ENCODE assay signal across 9 cellular contexts in genomic region chr4:76897522-76898384, GRCh38. TPM values are rescaled to one million over a fixed set of nuclear protein-coding genes. Genes with fewer than 3 reads are reported as not detected.
DNase-seq lines count a peak whose midpoint lies in the region; ATAC-seq, FAIRE-seq and TF ChIP-seq lines count a peak whose summit lies in the region.
"Had no signal": no experiment of that assay in that cellular context is flagged by ENCODE, and none has a peak within 500 bp of the region (broad histone marks: within the 10 kb centered on the region; RNA-seq: fewer than 3 reads in every experiment).

Gene SOWAHB, minus strand, starts transcription at chr4:76898144. Its CDS starts 295 bp downstream, at chr4:76897849.

- H3K4me3 ChIP-seq in HUES48 (ENCODE audit: low read depth, low read length) (peak within 1 kb of the TSS; percentile 72), stomach (peak within 1 kb of the TSS; percentile 50 to 76 (median 58))

- peaks cover 14% of the 10 kb centered on the region for H3K4me1 ChIP-seq in HUES48 (ENCODE audit: control insufficient read depth, insufficient read depth, low read length)
- peaks cover 7 to 33% (median 30%) of the 10 kb centered on the region in 4 donors for H3K4me1 ChIP-seq in stomach

- intact Hi-C loops in activated B cell treated with CpG ODN at 0.5 μM for 24 hours (cut with micrococcal nuclease) (no loop called here), stomach (cut with DNase I; ENCODE audit: low total_unique reads) (no loop called here)

- no peak within 1 kb of the TSS for H3K27ac Mint-ChIP-seq in activated B cell treated with CpG ODN at 0.5 μM for 24 hours

- TF ChIP-seq EP300 in stomach (IDR thresholded peaks at IDR 0.05): no peak

- ATAC-seq in activated B cell treated with CpG ODN at 0.5 μM for 24 hours (ENCODE audit: low read depth): peak; percentile 34

- POLR2A ChIA-PET in activated B cell treated with CpG ODN at 0.5 μM for 24 hours (lab: Charles Lee): no interaction called here

- 1 to 13% (median 2%) methylated on average over 29 to 79 of the region's 79 CpGs for WGBS in stomach, 5 donors

- no peak for TF ChIP-seq CTCF in activated B cell treated with CpG ODN at 0.5 μM for 24 hours (IDR thresholded peaks at IDR 0.05)
- TF ChIP-seq CTCF in stomach (IDR thresholded peaks at IDR 0.05): no peak

- DNase-seq in GM12891 (ENCODE audit: insufficient read length, low spot score): peak; percentile 48
- peak; percentile 20 for DNase-seq in activated B cell treated with CpG ODN at 0.5 μM for 24 hours
- peak; percentile 37 for DNase-seq in cortex of kidney (lab: John Stamatoyannopoulos, UW)
- DNase-seq in lung microvascular endothelial cell (ENCODE audit: low read depth in 2 of 2): peak; percentile 5 to 11
- DNase-seq in stomach: peak; percentile 93
- no peak for DNase-seq in occipital lobe (lab: John Stamatoyannopoulos, UW)
- no peak for DNase-seq in NCI-H446 (lab: John Stamatoyannopoulos, UW)

- 0 out of 2 replicates have a peak within 1 kb of the TSS, but pooled peaks have one; percentile 25 for H3K9ac ChIP-seq in HUES48 (ENCODE audit: low read depth, low read length)

- H3K9me3 ChIP-seq in HUES48 (ENCODE audit: control insufficient read depth, insufficient read depth, low read length) (no peaks in the 10 kb centered on the region), stomach (no peaks in the 10 kb centered on the region)

- H3K27me3 Mint-ChIP-seq in activated B cell treated with CpG ODN at 0.5 μM for 24 hours: peaks cover 36% of the 10 kb centered on the region

- H3K27me3 ChIP-seq in HUES48 (ENCODE audit: control insufficient read depth, insufficient read depth, low read length): peaks cover 69% of the 10 kb centered on the region
- H3K27me3 ChIP-seq in stomach: peaks cover 0 to 49% (median 22%) of the 10 kb centered on the region in 3 donors

- H3K9me3 Mint-ChIP-seq in activated B cell treated with CpG ODN at 0.5 μM for 24 hours: no peaks in the 10 kb centered on the region

- H3K36me3 Mint-ChIP-seq in activated B cell treated with CpG ODN at 0.5 μM for 24 hours (ENCODE audit: low read depth): no peaks in the 10 kb centered on the region

- H3K4me1 Mint-ChIP-seq in activated B cell treated with CpG ODN at 0.5 μM for 24 hours: peaks cover 6% of the 10 kb centered on the region

- H3K27ac ChIP-seq in HUES48 (ENCODE audit: low read depth, low read length): peak within 1 kb of the TSS; percentile 39
- peak within 1 kb of the TSS; percentile 87 to 96 (median 90) for H3K27ac ChIP-seq in stomach

- CTCF ChIA-PET in activated B cell treated with CpG ODN at 0.5 μM for 24 hours (lab: Charles Lee): interaction anchor here (1.0 kb wide), 1 partner anchor 11 kb away, joined by 3 read pairs; no protein-coding TSS in a partner anchor

- H3K36me3 ChIP-seq in HUES48 (ENCODE audit: control insufficient read depth, insufficient read depth, low read length) (no peaks in the 10 kb centered on the region), stomach (no peaks in the 10 kb centered on the region)

- peak within 1 kb of the TSS; percentile 62 for H3K4me3 Mint-ChIP-seq in activated B cell treated with CpG ODN at 0.5 μM for 24 hours

- FAIRE-seq in GM12891 (lab: Jason Lieb, UNC): peak; percentile 48

- TF ChIP-seq POLR2A in GM12891 (IDR thresholded peaks at IDR 0.05; ENCODE audit: low read depth, low read length) (no peak), stomach (IDR thresholded peaks at IDR 0.05) (peak in 2 of 4 donors; percentile 9 to 35)

TF ChIP-seq in GM12891, 5 proteins besides CTCF, POLR2A, EP300 and RAD21:
- TF ChIP-seq SPI1 (IDR thresholded peaks at IDR 0.05; ENCODE audit: low read depth, low read length) (no peak), POLR2AphosphoS5 (IDR thresholded peaks at IDR 0.05; ENCODE audit: low read depth, low read length) (no peak), TAF1 (IDR thresholded peaks at IDR 0.05; ENCODE audit: low read depth, low read length) (no peak), POU2F2 (IDR thresholded peaks at IDR 0.05; ENCODE audit: low read depth, low read length) (no peak)

RNA-seq across cellular contexts. Expression of gene SOWAHB, which starts in this region (rescaled TPM):
- 0.14 TPM for polyA plus RNA-seq in GM12891 (2012; ENCODE audit: low read depth, missing spikeins)
- total RNA-seq in activated B cell treated with CpG ODN at 0.5 μM for 24 hours (not detected in 2 replicates), lung microvascular endothelial cell (not detected in 2 replicates), stomach (10 to 100 TPM in 3 of 5 donors, 1 to 10 TPM in 2; 2.9 to 29.0 (median 10.1) TPM), occipital lobe (5.5 TPM)
- polyA plus RNA-seq in stomach: 1 to 10 TPM in 2 of 3 donors, under 1 TPM in 1; 0.73 to 6.0 (median 2.0) TPM
- total RNA-seq: SK-MEL-5 had no signal

Comparison
In these comparisons a context has a peak if more than half of its experiments do, and no peak if none do; other contexts are left out.
1. Peak in DNase-seq and ATAC-seq in activated B cell treated with CpG ODN at 0.5 μM for 24 hours; RNA of the gene not detected or under 1 TPM.
2. Peak in DNase-seq in lung microvascular endothelial cell; RNA of the gene not detected or under 1 TPM.
3. DNase-seq: peak in GM12891 (single experiment), cortex of kidney (single experiment) and stomach (single experiment); none in occipital lobe (single experiment) and NCI-H446 (0 of 2).